25 cellular contexts compared by ENCODE assay signal in genomic region chr2:224158831-224159230, GRCh38.
"Had no signal": no experiment of that assay in that cellular context is flagged by ENCODE, and none has a peak within 500 bp of the region (broad histone marks: within the 10 kb centered on the region; RNA-seq: fewer than 3 reads in every experiment).

No MANE protein-coding gene starts in this region.

- H3K36me3 ChIP-seq: colonic mucosa, esophagus muscularis mucosa, esophagus squamous epithelium, gastrocnemius medialis, gastroesophageal sphincter, heart left ventricle, heart right ventricle had no signal

- H3K4me3 Mint-ChIP-seq: dendritic cell treated with granulocyte-macrophage colony-stimulating factor and Interleukin-4, amounts not matched to agents 40 ng/mL and 50 ng/mL, for 4 days; effector memory CD8-positive, alpha-beta T cell had no signal

- DNase-seq: colonic mucosa; cortex of kidney; dermis blood vessel endothelial cell; dorsolateral prefrontal cortex; effector CD4-positive, alpha-beta T cell; effector CD8-positive, alpha-beta T cell; effector memory CD4-positive, alpha-beta T cell; effector memory CD8-positive, alpha-beta T cell; erythroblast; esophagus squamous epithelium; foreskin fibroblast; foreskin keratinocyte; foreskin melanocyte; gastrocnemius medialis; glutamatergic neuron; head of caudate nucleus; heart left ventricle; heart right ventricle had no signal

- H3K27ac ChIP-seq: colonic mucosa, coronary artery, dorsolateral prefrontal cortex, epithelial cell of prostate, esophagus muscularis mucosa, esophagus squamous epithelium, foreskin keratinocyte, gastrocnemius medialis, gastroesophageal sphincter, heart left ventricle, heart right ventricle, hepatocyte had no signal

- H3K27me3 Mint-ChIP-seq: dendritic cell treated with granulocyte-macrophage colony-stimulating factor and Interleukin-4, amounts not matched to agents 40 ng/mL and 50 ng/mL, for 4 days had no signal

- H3K9me3 ChIP-seq: colonic mucosa, esophagus muscularis mucosa, esophagus squamous epithelium, gastrocnemius medialis, gastroesophageal sphincter, heart right ventricle had no signal

- H3K4me3 ChIP-seq: colonic mucosa, coronary artery, dorsolateral prefrontal cortex, esophagus muscularis mucosa, esophagus squamous epithelium, gastrocnemius medialis, gastroesophageal sphincter, heart left ventricle, heart right ventricle, hepatocyte had no signal

- H3K27me3 ChIP-seq: colonic mucosa, dorsolateral prefrontal cortex, esophagus muscularis mucosa, esophagus squamous epithelium, foreskin keratinocyte, gastrocnemius medialis, gastroesophageal sphincter, heart left ventricle, heart right ventricle, hepatocyte had no signal

- H3K9me3 Mint-ChIP-seq: dendritic cell treated with granulocyte-macrophage colony-stimulating factor and Interleukin-4, amounts not matched to agents 40 ng/mL and 50 ng/mL, for 4 days; effector memory CD8-positive, alpha-beta T cell had no signal

- H3K27ac Mint-ChIP-seq: dendritic cell treated with granulocyte-macrophage colony-stimulating factor and Interleukin-4, amounts not matched to agents 40 ng/mL and 50 ng/mL, for 4 days; effector memory CD8-positive, alpha-beta T cell had no signal

- ATAC-seq: effector memory CD8-positive, alpha-beta T cell; esophagus mucosa; foreskin keratinocyte; gastrocnemius medialis; gastroesophageal sphincter; heart left ventricle; heart right ventricle had no signal

- H3K79me2 ChIP-seq: hepatocyte had no signal

- H3K4me1 ChIP-seq: colonic mucosa, foreskin keratinocyte, gastrocnemius medialis, gastroesophageal sphincter had no signal

- H3K4me2 ChIP-seq: hepatocyte had no signal
